Comparison of ENCODE assay signal across 9 cellular contexts in genomic region chr16:87407511-87408112, GRCh38. TPM values are rescaled to one million over a fixed set of nuclear protein-coding genes. Genes with fewer than 3 reads are reported as not detected.
DNase-seq lines count a peak whose midpoint lies in the region; ATAC-seq, FAIRE-seq and TF ChIP-seq lines count a peak whose summit lies in the region.
"Had no signal": no experiment of that assay in that cellular context is flagged by ENCODE, and none has a peak within 500 bp of the region (broad histone marks: within the 10 kb centered on the region; RNA-seq: fewer than 3 reads in every experiment).

No MANE protein-coding gene starts in this region.

- DNase-seq in GM18507 (ENCODE audit: extremely low spot score, insufficient read length, low read depth) (no peak), OCI-M1 (lab: John Stamatoyannopoulos, UW) (peak; percentile 92), esophagus muscularis mucosa (ENCODE audit: extremely low spot score) (no peak), renal cortical epithelial cell (ENCODE audit: low read depth) (peak; percentile 94)
- DNase-seq in activated T-helper 1 cell treated with anti-CD3 and anti-CD28 coated beads, Interleukin-12 subunit alpha, Interleukin-12 subunit beta, Interleukin-2, Interleukin-4 antibody, amounts not matched to agents 30 ng/mL and 10 ng/mL and 1 ng/mL, durations not matched to agents 14 hours and 24 hours and 36 hours (ENCODE audit: low spot score) = no peak
- DNase-seq: foreskin melanocyte had no signal

- H3K4me3 Mint-ChIP-seq in activated T-helper 1 cell treated with anti-CD3 and anti-CD28 coated beads, Interleukin-12 subunit alpha, Interleukin-12 subunit beta, Interleukin-2, Interleukin-4 antibody, amounts not matched to agents 30 ng/mL and 10 ng/mL and 1 ng/mL, durations not matched to agents 14 hours and 24 hours and 36 hours = no peak overlapping the region

- H3K36me3 ChIP-seq in esophagus muscularis mucosa = peaks cover 60 to 100% (median 86%) of the 10 kb centered on the region in 4 donors

- ATAC-seq in HG02970 (IDR thresholded peaks at IDR 0.05; ENCODE audit: low FRiP score, unreplicated experiment) = no peak
- ATAC-seq in HG03469 (IDR thresholded peaks at IDR 0.05; ENCODE audit: unreplicated experiment) = no peak
- no peak for ATAC-seq in HG03378 (IDR thresholded peaks at IDR 0.05; ENCODE audit: unreplicated experiment)

- no peaks in the 10 kb centered on the region for H3K27me3 ChIP-seq in esophagus muscularis mucosa

- H3K4me1 ChIP-seq in esophagus muscularis mucosa = no peaks in the 10 kb centered on the region

- no peaks in the 10 kb centered on the region for H3K4me1 Mint-ChIP-seq in activated T-helper 1 cell treated with anti-CD3 and anti-CD28 coated beads, Interleukin-12 subunit alpha, Interleukin-12 subunit beta, Interleukin-2, Interleukin-4 antibody, amounts not matched to agents 30 ng/mL and 10 ng/mL and 1 ng/mL, durations not matched to agents 14 hours and 24 hours and 36 hours (ENCODE audit: low read depth)

- no peak for TF ChIP-seq POLR2A in esophagus muscularis mucosa (IDR thresholded peaks at IDR 0.05; ENCODE audit: low read depth)

- H3K9me3 ChIP-seq in esophagus muscularis mucosa = no peaks in the 10 kb centered on the region

- peaks cover 18% of the 10 kb centered on the region for H3K36me3 Mint-ChIP-seq in activated T-helper 1 cell treated with anti-CD3 and anti-CD28 coated beads, Interleukin-12 subunit alpha, Interleukin-12 subunit beta, Interleukin-2, Interleukin-4 antibody, amounts not matched to agents 30 ng/mL and 10 ng/mL and 1 ng/mL, durations not matched to agents 14 hours and 24 hours and 36 hours (ENCODE audit: low read depth)

- FAIRE-seq in GM18507 (lab: Jason Lieb, UNC) = peak; percentile 59

- no peak overlapping the region for H3K4me3 ChIP-seq in esophagus muscularis mucosa

- H3K27ac Mint-ChIP-seq in activated T-helper 1 cell treated with anti-CD3 and anti-CD28 coated beads, Interleukin-12 subunit alpha, Interleukin-12 subunit beta, Interleukin-2, Interleukin-4 antibody, amounts not matched to agents 30 ng/mL and 10 ng/mL and 1 ng/mL, durations not matched to agents 14 hours and 24 hours and 36 hours = no peak overlapping the region

- no peak for TF ChIP-seq CTCF in esophagus muscularis mucosa (IDR thresholded peaks at IDR 0.05)

- WGBS in esophagus muscularis mucosa = 79% methylated on average over 26 of the region's 26 CpGs

- peak; percentile 31 for TF ChIP-seq EP300 in esophagus muscularis mucosa (IDR thresholded peaks at IDR 0.05)

- intact Hi-C loops in esophagus muscularis mucosa (cut with DNase I) = no loop called here
- intact Hi-C loops in activated T-helper 1 cell treated with anti-CD3 and anti-CD28 coated beads, Interleukin-12 subunit alpha, Interleukin-12 subunit beta, Interleukin-2, Interleukin-4 antibody, amounts not matched to agents 30 ng/mL and 10 ng/mL and 1 ng/mL, durations not matched to agents 14 hours and 24 hours and 36 hours (cut with micrococcal nuclease) = no loop called here

- H3K27me3 Mint-ChIP-seq in activated T-helper 1 cell treated with anti-CD3 and anti-CD28 coated beads, Interleukin-12 subunit alpha, Interleukin-12 subunit beta, Interleukin-2, Interleukin-4 antibody, amounts not matched to agents 30 ng/mL and 10 ng/mL and 1 ng/mL, durations not matched to agents 14 hours and 24 hours and 36 hours (ENCODE audit: insufficient read depth) = no peaks in the 10 kb centered on the region

- no peaks in the 10 kb centered on the region for H3K9me3 Mint-ChIP-seq in activated T-helper 1 cell treated with anti-CD3 and anti-CD28 coated beads, Interleukin-12 subunit alpha, Interleukin-12 subunit beta, Interleukin-2, Interleukin-4 antibody, amounts not matched to agents 30 ng/mL and 10 ng/mL and 1 ng/mL, durations not matched to agents 14 hours and 24 hours and 36 hours

- H3K27ac ChIP-seq in esophagus muscularis mucosa (replicated peaks in 1 of 4) = peak overlapping the region in 3 of 4 donors; percentile 42 to 53 (median 43)

RNA-seq across cellular contexts. Expression of gene MAP1LC3B, which starts 15.5 kb away (rescaled TPM):
- total RNA-seq in esophagus muscularis mucosa (10 to 100 TPM; 49.4 to 70.6 (median 57.9) TPM), renal cortical epithelial cell (25.7 and 76.1 TPM in 2 replicates)
- 39.9 and 40.8 TPM in 2 replicates for total RNA-seq in activated T-helper 1 cell treated with anti-CD3 and anti-CD28 coated beads, Interleukin-12 subunit alpha, Interleukin-12 subunit beta, Interleukin-2, Interleukin-4 antibody, amounts not matched to agents 30 ng/mL and 10 ng/mL and 1 ng/mL, durations not matched to agents 14 hours and 24 hours and 36 hours

RNA-seq across cellular contexts. Expression of gene FBXO31, which starts 24.0 kb away (rescaled TPM):
- total RNA-seq in esophagus muscularis mucosa (100 to 1,000 TPM in 2 of 4 donors, 10 to 100 TPM in 2; 68.8 to 173 (median 102) TPM), renal cortical epithelial cell (26.3 and 26.7 TPM in 2 replicates)
- total RNA-seq in activated T-helper 1 cell treated with anti-CD3 and anti-CD28 coated beads, Interleukin-12 subunit alpha, Interleukin-12 subunit beta, Interleukin-2, Interleukin-4 antibody, amounts not matched to agents 30 ng/mL and 10 ng/mL and 1 ng/mL, durations not matched to agents 14 hours and 24 hours and 36 hours = 40.7 and 41.3 TPM in 2 replicates

Comparison
In these comparisons a context has a peak if more than half of its experiments do, and no peak if none do; other contexts are left out.
1. DNase-seq: peak in OCI-M1 (single experiment) and renal cortical epithelial cell (single experiment); none in GM18507 (single experiment), esophagus muscularis mucosa (single experiment) and activated T-helper 1 cell treated with anti-CD3 and anti-CD28 coated beads, Interleukin-12 subunit alpha, Interleukin-12 subunit beta, Interleukin-2, Interleukin-4 antibody, amounts not matched to agents 30 ng/mL and 10 ng/mL and 1 ng/mL, durations not matched to agents 14 hours and 24 hours and 36 hours (single experiment).